24 cellular contexts compared by ENCODE assay signal in genomic region chr7:152133804-152134203, GRCh38.
DNase-seq lines count a peak whose midpoint lies in the region; ATAC-seq, FAIRE-seq and TF ChIP-seq lines count a peak whose summit lies in the region.
"Had no signal": no experiment of that assay in that cellular context is flagged by ENCODE, and none has a peak within 500 bp of the region (broad histone marks: within the 10 kb centered on the region; RNA-seq: fewer than 3 reads in every experiment).

No MANE protein-coding gene starts in this region.

- no peaks in the 10 kb centered on the region for H3K79me2 ChIP-seq in astrocyte (ENCODE audit: insufficient read depth, low read length)

- H3K27ac Mint-ChIP-seq in stimulated activated naive CD8-positive, alpha-beta T cell treated with anti-CD3 and anti-CD28 coated beads, Interleukin-15, Interleukin-2, amounts not matched to agents 100 ng/mL and 50 ng/mL, for 24 hours, result peak overlapping the region; percentile 37
- peak overlapping the region; percentile 12 for H3K27ac Mint-ChIP-seq in astrocyte (ENCODE audit: unreplicated experiment)
- peak overlapping the region in 7 of 10 donors; percentile 12 to 88 (median 60) for H3K27ac Mint-ChIP-seq in naive thymus-derived CD8-positive, alpha-beta T cell
- H3K27ac Mint-ChIP-seq in activated CD4-positive, alpha-beta T cell treated with anti-CD3 and anti-CD28 coated beads for 36 hours, result no peak overlapping the region
- H3K27ac Mint-ChIP-seq: activated naive CD4-positive, alpha-beta T cell treated with anti-CD3 and anti-CD28 coated beads, Interleukin-2, amount 50 U/mL, for 24 hours; mesothelial cell of epicardium had no signal

- no peaks in the 10 kb centered on the region for H3K4me1 Mint-ChIP-seq in stimulated activated naive CD8-positive, alpha-beta T cell treated with anti-CD3 and anti-CD28 coated beads, Interleukin-15, Interleukin-2, amounts not matched to agents 100 ng/mL and 50 ng/mL, for 24 hours (ENCODE audit: low read depth)
- H3K4me1 Mint-ChIP-seq in astrocyte (ENCODE audit: low read depth, unreplicated experiment), result peaks cover 16% of the 10 kb centered on the region
- H3K4me1 Mint-ChIP-seq in naive thymus-derived CD8-positive, alpha-beta T cell, result peaks cover 0 to 6% (median 0%) of the 10 kb centered on the region in 4 donors
- H3K4me1 Mint-ChIP-seq in activated CD4-positive, alpha-beta T cell treated with anti-CD3 and anti-CD28 coated beads for 36 hours, result no peaks in the 10 kb centered on the region
- H3K4me1 Mint-ChIP-seq: activated naive CD4-positive, alpha-beta T cell treated with anti-CD3 and anti-CD28 coated beads, Interleukin-2, amount 50 U/mL, for 24 hours had no signal

- intact Hi-C loops in activated CD4-positive, alpha-beta T cell treated with anti-CD3 and anti-CD28 coated beads for 36 hours (cut with DNase I, micrococcal nuclease), result no loop called here

- TF ChIP-seq CTCF in astrocyte (IDR thresholded peaks at IDR 0.05; ENCODE audit: insufficient read depth, low read depth, low read length), result no peak

- H3K4me3 ChIP-seq in astrocyte (ENCODE audit: insufficient read depth, low read depth, low read length), result no peak overlapping the region
- H3K4me3 ChIP-seq: spleen had no signal

- no peaks in the 10 kb centered on the region for H3K9me3 ChIP-seq in astrocyte (ENCODE audit: insufficient read depth, low read depth, low read length)
- H3K9me3 ChIP-seq: neutrophil had no signal

- DNase-seq in stimulated activated naive CD8-positive, alpha-beta T cell treated with anti-CD3 and anti-CD28 coated beads, Interleukin-15, Interleukin-2, amounts not matched to agents 100 U/mL and 50 U/mL, for 24 hours, result no peak
- DNase-seq in astrocyte (ENCODE audit: low read depth) (no peak), GOT3 (lab: John Stamatoyannopoulos, UW) (no peak), NCI-H1694 treated with DMSO at 0.1 percent for 48 hours (lab: John Stamatoyannopoulos, UW) (no peak)
- no peak for DNase-seq in naive thymus-derived CD8-positive, alpha-beta T cell
- DNase-seq in stimulated activated CD4-positive, alpha-beta T cell treated with anti-CD3 and anti-CD28 coated beads, Interleukin-4, amount 100 ng/mL, for 4 hours, result no peak
- DNase-seq in activated CD4-positive, alpha-beta T cell treated with anti-CD3 and anti-CD28 coated beads for 36 hours, result no peak
- DNase-seq: activated T-cell treated with anti-CD3 and anti-CD28 coated beads, Interleukin-2, amount 50 U/mL, for 1 hour; C1 segment of cervical spinal cord; effector CD8-positive, alpha-beta T cell; left cardiac atrium; NCI-H1930; NCI-H2227 treated with DMSO at 0.1 percent for 48 hours; NCI-H748 treated with DMSO at 0.1 percent for 48 hours; OCI-M1; Right ventricle myocardium superior; spleen; stimulated activated CD4-positive, alpha-beta T cell treated with anti-CD3 and anti-CD28 coated beads, Interleukin-4, amount 100 ng/mL, for 24 hours had no signal

- POLR2A ChIA-PET in naive thymus-derived CD8-positive, alpha-beta T cell (lab: Charles Lee), result interaction anchor here (1.1 kb wide), 1 partner anchor 11 kb away, joined by 4 read pairs; no protein-coding TSS in a partner anchor
- POLR2A ChIA-PET in activated CD4-positive, alpha-beta T cell treated with anti-CD3 and anti-CD28 coated beads for 36 hours (lab: Charles Lee), result no interaction called here

- no peak overlapping the region for H3K4me3 Mint-ChIP-seq in stimulated activated naive CD8-positive, alpha-beta T cell treated with anti-CD3 and anti-CD28 coated beads, Interleukin-15, Interleukin-2, amounts not matched to agents 100 ng/mL and 50 ng/mL, for 24 hours
- H3K4me3 Mint-ChIP-seq in astrocyte (ENCODE audit: unreplicated experiment), result no peak overlapping the region
- H3K4me3 Mint-ChIP-seq in naive thymus-derived CD8-positive, alpha-beta T cell, result peak overlapping the region in 1 of 10 donors; percentile 24
- no peak overlapping the region for H3K4me3 Mint-ChIP-seq in activated CD4-positive, alpha-beta T cell treated with anti-CD3 and anti-CD28 coated beads for 36 hours
- H3K4me3 Mint-ChIP-seq: activated naive CD4-positive, alpha-beta T cell treated with anti-CD3 and anti-CD28 coated beads, Interleukin-2, amount 50 U/mL, for 24 hours; mesothelial cell of epicardium had no signal

- no peak overlapping the region for H2AFZ ChIP-seq in astrocyte (ENCODE audit: low read depth, low read length)

- H3K27me3 ChIP-seq in astrocyte (ENCODE audit: insufficient read depth, low read length), result no peaks in the 10 kb centered on the region
- H3K27me3 ChIP-seq: neutrophil, spleen had no signal

- CTCF ChIA-PET in activated CD4-positive, alpha-beta T cell treated with anti-CD3 and anti-CD28 coated beads for 36 hours (lab: Charles Lee), result interaction anchor here (0.6 kb wide), 1 partner anchor 200 kb away, joined by 5 read pairs; no protein-coding TSS in a partner anchor

- ATAC-seq in stimulated activated naive CD8-positive, alpha-beta T cell treated with anti-CD3 and anti-CD28 coated beads, Interleukin-15, Interleukin-2, amounts not matched to agents 100 U/mL and 50 U/mL, for 24 hours, result no peak
- ATAC-seq in naive thymus-derived CD8-positive, alpha-beta T cell, result no peak
- no peak for ATAC-seq in activated CD4-positive, alpha-beta T cell treated with anti-CD3 and anti-CD28 coated beads for 36 hours

- H3K9me3 Mint-ChIP-seq in stimulated activated naive CD8-positive, alpha-beta T cell treated with anti-CD3 and anti-CD28 coated beads, Interleukin-15, Interleukin-2, amounts not matched to agents 100 ng/mL and 50 ng/mL, for 24 hours, result no peaks in the 10 kb centered on the region
- H3K9me3 Mint-ChIP-seq in astrocyte (ENCODE audit: unreplicated experiment), result no peaks in the 10 kb centered on the region
- no peaks in the 10 kb centered on the region for H3K9me3 Mint-ChIP-seq in naive thymus-derived CD8-positive, alpha-beta T cell
- no peaks in the 10 kb centered on the region for H3K9me3 Mint-ChIP-seq in activated CD4-positive, alpha-beta T cell treated with anti-CD3 and anti-CD28 coated beads for 36 hours (ENCODE audit: low read depth)
- H3K9me3 Mint-ChIP-seq: activated naive CD4-positive, alpha-beta T cell treated with anti-CD3 and anti-CD28 coated beads, Interleukin-2, amount 50 U/mL, for 24 hours; mesothelial cell of epicardium had no signal

- peaks cover 16% of the 10 kb centered on the region for H3K4me1 ChIP-seq in astrocyte (ENCODE audit: insufficient read depth, low read length)

- no peaks in the 10 kb centered on the region for H3K27me3 Mint-ChIP-seq in stimulated activated naive CD8-positive, alpha-beta T cell treated with anti-CD3 and anti-CD28 coated beads, Interleukin-15, Interleukin-2, amounts not matched to agents 100 ng/mL and 50 ng/mL, for 24 hours
- H3K27me3 Mint-ChIP-seq in astrocyte (ENCODE audit: low read depth, unreplicated experiment), result no peaks in the 10 kb centered on the region
- no peaks in the 10 kb centered on the region for H3K27me3 Mint-ChIP-seq in naive thymus-derived CD8-positive, alpha-beta T cell
- no peaks in the 10 kb centered on the region for H3K27me3 Mint-ChIP-seq in activated CD4-positive, alpha-beta T cell treated with anti-CD3 and anti-CD28 coated beads for 36 hours
- H3K27me3 Mint-ChIP-seq: activated naive CD4-positive, alpha-beta T cell treated with anti-CD3 and anti-CD28 coated beads, Interleukin-2, amount 50 U/mL, for 24 hours had no signal

- peaks cover 25% of the 10 kb centered on the region for H3K36me3 ChIP-seq in astrocyte (ENCODE audit: insufficient read depth, low read length)

- H4K20me1 ChIP-seq in astrocyte (ENCODE audit: insufficient read depth, low read length), result peaks cover 21% of the 10 kb centered on the region

- H3K36me3 Mint-ChIP-seq in stimulated activated naive CD8-positive, alpha-beta T cell treated with anti-CD3 and anti-CD28 coated beads, Interleukin-15, Interleukin-2, amounts not matched to agents 100 ng/mL and 50 ng/mL, for 24 hours (ENCODE audit: low read depth), result peaks cover 31% of the 10 kb centered on the region
- peaks cover 27% of the 10 kb centered on the region for H3K36me3 Mint-ChIP-seq in astrocyte (ENCODE audit: low read depth, unreplicated experiment)
- H3K36me3 Mint-ChIP-seq in naive thymus-derived CD8-positive, alpha-beta T cell, result peaks cover 0 to 56% (median 16%) of the 10 kb centered on the region in 3 donors
- H3K36me3 Mint-ChIP-seq in activated CD4-positive, alpha-beta T cell treated with anti-CD3 and anti-CD28 coated beads for 36 hours (ENCODE audit: low read depth), result peaks cover 25% of the 10 kb centered on the region

- H3K4me2 ChIP-seq in astrocyte (ENCODE audit: low read length), result no peak overlapping the region

- FAIRE-seq in astrocyte (lab: Jason Lieb, UNC), result no peak
- FAIRE-seq: GM12891, H54 had no signal

- no peak overlapping the region for H3K27ac ChIP-seq in astrocyte (ENCODE audit: low read depth, low read length)
- H3K27ac ChIP-seq: neutrophil, spleen had no signal

- H3K9ac ChIP-seq in astrocyte (ENCODE audit: low read length), result no peak overlapping the region
